In the genomic region with DNA sequence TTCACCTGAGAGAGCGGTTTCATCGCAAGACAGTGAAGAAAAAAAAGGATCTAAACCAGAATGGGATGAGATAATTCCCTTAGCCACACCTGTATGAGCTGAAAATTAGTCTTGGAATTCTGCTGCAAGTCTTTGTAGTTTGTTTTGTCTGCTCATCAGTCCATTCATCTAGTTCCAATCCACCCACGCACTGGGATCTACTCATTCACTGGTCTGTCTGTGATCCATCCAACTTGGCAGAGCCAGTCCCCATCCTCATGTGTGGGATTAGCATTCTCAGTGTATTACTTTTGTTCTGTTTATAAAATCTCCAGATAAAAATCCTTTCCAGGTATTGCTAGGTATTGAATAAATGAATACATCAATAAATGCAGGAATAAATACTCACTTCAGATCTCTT, we compare ENCODE assay signal across 23 cellular contexts.
"Had no signal": no experiment of that assay in that cellular context is flagged by ENCODE, and none has a peak within 500 bp of the region (broad histone marks: within the 10 kb centered on the region; RNA-seq: fewer than 3 reads in every experiment).

No MANE protein-coding gene starts in this region.

- H3K27me3 ChIP-seq: cardiac muscle cell, tibial nerve had no signal

- H3K4me1 ChIP-seq: prostate gland, tibial nerve had no signal

- H3K4me3 ChIP-seq: cardiac muscle cell, left ventricle myocardium inferior, prostate gland, skin epidermis, tibial nerve had no signal

- H3K36me3 ChIP-seq: cardiac muscle cell, left ventricle myocardium inferior, prostate gland, tibial nerve had no signal

- H3K4me1 Mint-ChIP-seq: activated B cell treated with CpG ODN at 0.5 μM for 24 hours; activated CD4-positive, alpha-beta T cell treated with anti-CD3 and anti-CD28 coated beads for 36 hours; activated naive CD8-positive, alpha-beta T cell treated with anti-CD3 and anti-CD28 coated beads for 36 hours; immature natural killer cell had no signal

- DNase-seq: activated B cell treated with CpG ODN at 0.5 μM for 24 hours; activated CD4-positive, alpha-beta T cell treated with anti-CD3 and anti-CD28 coated beads for 36 hours; activated CD4-positive, alpha-beta T cell treated with anti-CD3 and anti-CD28 coated beads, Interleukin-2, amount 50 U/mL, for 4 hours; activated CD8-positive, alpha-beta memory T cell treated with anti-CD3 and anti-CD28 coated beads, Interleukin-2, amount 50 U/mL, for 48 hours; activated naive CD4-positive, alpha-beta T cell treated with Interleukin-2 at 50 U/mL for 16 hours; activated naive CD8-positive, alpha-beta T cell treated with anti-CD3 and anti-CD28 coated beads for 36 hours; activated T-cell treated with anti-CD3 and anti-CD28 coated beads, Interleukin-2, amount 50 U/mL, for 4 hours; amniotic stem cell; cortex of kidney; foreskin melanocyte; immature natural killer cell; left ventricle myocardium inferior; naive thymus-derived CD8-positive, alpha-beta T cell; right cardiac atrium; stimulated activated CD4-positive, alpha-beta T cell treated with anti-CD3 and anti-CD28 coated beads, Interleukin-1b, Interleukin-23, amount 100 ng/mL, for 48 hours; T-helper 1 cell had no signal

- H3K27ac ChIP-seq: cardiac muscle cell, left ventricle myocardium inferior, prostate gland, skin epidermis, tibial nerve had no signal

- ATAC-seq: activated CD4-positive, alpha-beta T cell treated with anti-CD3 and anti-CD28 coated beads for 36 hours; activated T-cell treated with anti-CD3 and anti-CD28 coated beads, Interleukin-2, amount 50 U/mL, for 4 hours; naive thymus-derived CD8-positive, alpha-beta T cell; right cardiac atrium had no signal

- H3K9me3 ChIP-seq: left ventricle myocardium inferior, prostate gland, tibial nerve had no signal

- H3K36me3 Mint-ChIP-seq: activated naive CD8-positive, alpha-beta T cell treated with anti-CD3 and anti-CD28 coated beads for 36 hours; immature natural killer cell; naive thymus-derived CD8-positive, alpha-beta T cell had no signal

- H3K9me3 Mint-ChIP-seq: activated B cell treated with CpG ODN at 0.5 μM for 24 hours; activated naive CD8-positive, alpha-beta T cell treated with anti-CD3 and anti-CD28 coated beads for 36 hours; activated T-cell treated with anti-CD3 and anti-CD28 coated beads, Interleukin-2, amount 50 U/mL, for 4 hours; naive thymus-derived CD8-positive, alpha-beta T cell; stimulated activated naive CD8-positive, alpha-beta T cell treated with anti-CD3 and anti-CD28 coated beads, Interleukin-15, Interleukin-2, amounts not matched to agents 100 ng/mL and 50 ng/mL, for 24 hours had no signal

- H3K4me3 Mint-ChIP-seq: activated B cell treated with CpG ODN at 0.5 μM for 24 hours; activated CD4-positive, alpha-beta T cell treated with anti-CD3 and anti-CD28 coated beads for 36 hours; activated naive CD8-positive, alpha-beta T cell treated with anti-CD3 and anti-CD28 coated beads for 36 hours; activated T-cell treated with anti-CD3 and anti-CD28 coated beads, Interleukin-2, amount 50 U/mL, for 4 hours; immature natural killer cell; mesothelial cell of epicardium; naive thymus-derived CD8-positive, alpha-beta T cell; stimulated activated naive CD8-positive, alpha-beta T cell treated with anti-CD3 and anti-CD28 coated beads, Interleukin-15, Interleukin-2, amounts not matched to agents 100 ng/mL and 50 ng/mL, for 24 hours had no signal

- H3K27ac Mint-ChIP-seq: activated B cell treated with CpG ODN at 0.5 μM for 24 hours; activated CD4-positive, alpha-beta T cell treated with anti-CD3 and anti-CD28 coated beads for 36 hours; activated naive CD8-positive, alpha-beta T cell treated with anti-CD3 and anti-CD28 coated beads for 36 hours; immature natural killer cell; mesothelial cell of epicardium; naive thymus-derived CD8-positive, alpha-beta T cell; stimulated activated naive CD8-positive, alpha-beta T cell treated with anti-CD3 and anti-CD28 coated beads, Interleukin-15, Interleukin-2, amounts not matched to agents 100 ng/mL and 50 ng/mL, for 24 hours had no signal

- FAIRE-seq: urothelium cell line had no signal
